17 cellular contexts compared by ENCODE assay signal in genomic region chr1:208425096-208425495, GRCh38.
A peak's percentile ranks its signal among the peaks of the same experiment; 100 is the strongest.
DNase-seq lines count a peak whose midpoint lies in the region; TF ChIP-seq lines count a peak whose summit lies in the region.
"Had no signal": no experiment of that assay in that cellular context is flagged by ENCODE, and none has a peak within 500 bp of the region (broad histone marks: within the 10 kb centered on the region; RNA-seq: fewer than 3 reads in every experiment).

No MANE protein-coding gene starts in this region.

- H2AFZ ChIP-seq in mammary epithelial cell (ENCODE audit: low read depth, low read length) (no peak overlapping the region), osteoblast (ENCODE audit: low read length) (no peak overlapping the region)

- H3K4me3 ChIP-seq in mammary epithelial cell (replicated peaks in 1 of 3; ENCODE audit: insufficient read depth in 1 of 3, low read depth in 2 of 3, low read length in 3 of 3) (no peak overlapping the region), osteoblast (ENCODE audit: insufficient read depth, low read length) (no peak overlapping the region)
- H3K4me3 ChIP-seq: A549; BLaER1 treated with 17β-estradiol and CSF1 and Interleukin-3, amounts not matched to agents 10 nM and 100 nM had no signal

- H3K9me3 Mint-ChIP-seq in MCF 10A (ENCODE audit: unreplicated experiment), result no peaks in the 10 kb centered on the region
- H3K9me3 Mint-ChIP-seq: CD4-positive, alpha-beta T cell had no signal

- in situ Hi-C loops in mammary epithelial cell (cut with MboI; ENCODE audit: low sequenced_read_pairs in 2 of 2), result no loop called here

- intact Hi-C loops in mammary epithelial cell (cut with micrococcal nuclease), result no loop called here
- intact Hi-C loops in MCF 10A (cut with micrococcal nuclease), result no loop called here

- H3K4me2 ChIP-seq in mammary epithelial cell (ENCODE audit: insufficient read depth, low read depth, low read length) (no peak overlapping the region), osteoblast (ENCODE audit: insufficient read depth, low read length) (no peak overlapping the region)
- H3K4me2 ChIP-seq: A549; BLaER1 treated with 17β-estradiol and CSF1 and Interleukin-3, amounts not matched to agents 10 nM and 100 nM had no signal

- BruUV-seq in mammary epithelial cell (replicated peaks; lab: Mats Ljungman, UMichigan) (no TSS peak), MCF 10A (replicated peaks; lab: Mats Ljungman, UMichigan) (no TSS peak)

- no peaks in the 10 kb centered on the region for H4K20me1 ChIP-seq in mammary epithelial cell (ENCODE audit: insufficient read depth, low read length)
- no peaks in the 10 kb centered on the region for H4K20me1 ChIP-seq in osteoblast (ENCODE audit: insufficient read depth, low read length)
- H4K20me1 ChIP-seq: BLaER1 treated with 17β-estradiol and CSF1 and Interleukin-3, amounts not matched to agents 10 nM and 100 nM had no signal

- H3K9me3 ChIP-seq in mammary epithelial cell (replicated peaks; ENCODE audit: insufficient read depth, low read length) (no peaks in the 10 kb centered on the region), osteoblast (ENCODE audit: low read depth, low read length) (no peaks in the 10 kb centered on the region)
- H3K9me3 ChIP-seq: A549; BLaER1 treated with 17β-estradiol and CSF1 and Interleukin-3, amounts not matched to agents 10 nM and 100 nM; Caco-2 had no signal

- no peaks in the 10 kb centered on the region for H3K36me3 Mint-ChIP-seq in MCF 10A (ENCODE audit: insufficient read depth, unreplicated experiment)
- H3K36me3 Mint-ChIP-seq: CD8-positive, alpha-beta T cell had no signal

- DNase-seq in mammary epithelial cell (peak; percentile 30), MCF 10A (ENCODE audit: unreplicated experiment) (no peak), osteoblast (ENCODE audit: insufficient read length, low spot score, missing footprints) (peak; percentile 6), cortex of kidney (lab: John Stamatoyannopoulos, UW) (no peak)
- no peak for DNase-seq in activated naive CD4-positive, alpha-beta T cell treated with anti-CD3 and anti-CD28 coated beads, Interleukin-2, amount 50 U/mL, for 16 hours
- DNase-seq: AML-193; Caco-2; Calu3; CD4-positive, alpha-beta T cell; CD8-positive, alpha-beta T cell; DMS79 treated with DMSO at 0.1 percent for 48 hours; GF-D8 had no signal

- no peak overlapping the region for H3K27ac Mint-ChIP-seq in MCF 10A (ENCODE audit: low read depth, unreplicated experiment)
- H3K27ac Mint-ChIP-seq: B cell; CD4-positive, alpha-beta T cell; CD8-positive, alpha-beta T cell had no signal

- POLR2A ChIA-PET in MCF 10A (lab: Yijun Ruan, JAX), result interaction anchor here (0.6 to 1.1 kb wide), 2 partner anchors 49 to 808 kb away, joined by 3 read pairs; no protein-coding TSS in a partner anchor

- H3K4me1 ChIP-seq in mammary epithelial cell (ENCODE audit: insufficient read depth, low read length) (no peaks in the 10 kb centered on the region), osteoblast (ENCODE audit: insufficient read depth, low read length) (no peaks in the 10 kb centered on the region)
- H3K4me1 ChIP-seq: A549, Caco-2 had no signal

- H3K79me2 ChIP-seq in mammary epithelial cell (ENCODE audit: insufficient read depth, low read length) (no peaks in the 10 kb centered on the region), osteoblast (ENCODE audit: insufficient read depth, low read length) (no peaks in the 10 kb centered on the region)

- H3K9ac ChIP-seq in mammary epithelial cell (ENCODE audit: insufficient read depth, low read length), result no peak overlapping the region
- H3K9ac ChIP-seq: BLaER1 treated with 17β-estradiol and CSF1 and Interleukin-3, amounts not matched to agents 10 nM and 100 nM had no signal

- no peaks in the 10 kb centered on the region for H3K27me3 Mint-ChIP-seq in MCF 10A (ENCODE audit: insufficient read depth, unreplicated experiment)
- H3K27me3 Mint-ChIP-seq: B cell had no signal

- H3K4me1 Mint-ChIP-seq in MCF 10A (ENCODE audit: insufficient read depth, unreplicated experiment), result no peaks in the 10 kb centered on the region
- H3K4me1 Mint-ChIP-seq: B cell had no signal

- H3K27ac ChIP-seq in mammary epithelial cell (ENCODE audit: insufficient read depth, low read depth, low read length) (no peak overlapping the region), osteoblast (ENCODE audit: low read depth, low read length) (no peak overlapping the region)
- H3K27ac ChIP-seq: 22Rv1; A549; BLaER1 treated with 17β-estradiol and CSF1 and Interleukin-3, amounts not matched to agents 10 nM and 100 nM; C4-2B had no signal

- H3K27me3 ChIP-seq in mammary epithelial cell (ENCODE audit: insufficient read depth, low read length), result peaks cover 2% of the 10 kb centered on the region
- H3K27me3 ChIP-seq in osteoblast (ENCODE audit: insufficient read depth, low read length), result no peaks in the 10 kb centered on the region
- H3K27me3 ChIP-seq: BLaER1 treated with 17β-estradiol and CSF1 and Interleukin-3, amounts not matched to agents 10 nM and 100 nM had no signal

- H3K4me3 Mint-ChIP-seq in MCF 10A (ENCODE audit: unreplicated experiment), result no peak overlapping the region
- H3K4me3 Mint-ChIP-seq: B cell; CD4-positive, alpha-beta T cell; CD8-positive, alpha-beta T cell had no signal

- no peaks in the 10 kb centered on the region for H3K36me3 ChIP-seq in mammary epithelial cell (ENCODE audit: insufficient read depth, low read length)
- no peaks in the 10 kb centered on the region for H3K36me3 ChIP-seq in osteoblast (ENCODE audit: insufficient read depth, low read length)
- H3K36me3 ChIP-seq: BLaER1 treated with 17β-estradiol and CSF1 and Interleukin-3, amounts not matched to agents 10 nM and 100 nM had no signal

- WGBS in mammary epithelial cell (ENCODE audit: low coverage, missing lambda C conversion rate), result 38% methylated on average over 3 of the region's 3 CpGs

- TF ChIP-seq CTCF in mammary epithelial cell (conservative IDR thresholded peaks at IDR 0.05 in 1 of 2, IDR thresholded peaks at IDR 0.05 in 1 of 2; ENCODE audit: extremely low read depth in 1 of 2, insufficient read depth in 1 of 2, low read depth in 1 of 2, low read length in 2 of 2) (no peak), MCF 10A (IDR thresholded peaks at IDR 0.05; ENCODE audit: unreplicated experiment) (no peak), osteoblast (IDR thresholded peaks at IDR 0.05; ENCODE audit: extremely low read depth, low read depth, low read length) (no peak)

- CTCF ChIA-PET in mammary epithelial cell (lab: Charles Lee; ENCODE audit: low non-redundant PET) (interaction anchor here (0.7 kb wide), 1 partner anchor 91 kb away, joined by 5 read pairs; no protein-coding TSS in a partner anchor), MCF 10A (lab: Yijun Ruan, JAX) (interaction anchor here (1.1 to 3.2 kb wide), 3 partner anchors 8 to 783 kb away, joined by 3 to 16 read pairs (median 5); no protein-coding TSS in a partner anchor)

- dilution Hi-C loops in mammary epithelial cell (cut with HindIII; ENCODE audit: low sequenced_read_pairs), result no loop called here

Comparison
In these comparisons a context has a peak if more than half of its experiments do, and no peak if none do; other contexts are left out.
1. DNase-seq: peak in mammary epithelial cell (single experiment) and osteoblast (single experiment); none in MCF 10A (single experiment), activated naive CD4-positive, alpha-beta T cell treated with anti-CD3 and anti-CD28 coated beads, Interleukin-2, amount 50 U/mL, for 16 hours (single experiment) and cortex of kidney (single experiment).